Comparison of ENCODE assay signal across 11 cellular contexts in genomic region chr1:205939690-205940330, GRCh38. TPM values are rescaled to one million over a fixed set of nuclear protein-coding genes. Genes with fewer than 3 reads are reported as not detected.
DNase-seq lines count a peak whose midpoint lies in the region; ATAC-seq and TF ChIP-seq lines count a peak whose summit lies in the region.
"Had no signal": no experiment of that assay in that cellular context is flagged by ENCODE, and none has a peak within 500 bp of the region (broad histone marks: within the 10 kb centered on the region; RNA-seq: fewer than 3 reads in every experiment).

No MANE protein-coding gene starts in this region.

- H3K79me1 ChIP-seq in mesendoderm (ENCODE audit: low read length) = no peaks in the 10 kb centered on the region

- no peak overlapping the region for H3K27ac ChIP-seq in mesendoderm (ENCODE audit: low read depth, low read length)
- H3K27ac ChIP-seq: epithelial cell of prostate, right lobe of liver had no signal

- H3K56ac ChIP-seq in mesendoderm (ENCODE audit: low read length) = no peak overlapping the region

- TF ChIP-seq CTCF in GM12864 (IDR thresholded peaks at IDR 0.05; ENCODE audit: low read depth, low read length, missing control alignments) = peak; percentile 40

- H3K18ac ChIP-seq in mesendoderm (ENCODE audit: low read length) = no peak overlapping the region

- no peak overlapping the region for H2BK5ac ChIP-seq in mesendoderm (ENCODE audit: low read length)

- no peak overlapping the region for H4K8ac ChIP-seq in mesendoderm (ENCODE audit: low read depth, low read length)

- no peak overlapping the region for H4K5ac ChIP-seq in mesendoderm (ENCODE audit: low read length)

- no peak overlapping the region for H3K4ac ChIP-seq in mesendoderm (ENCODE audit: low read depth, low read length)

- no peak for DNase-seq in GM12864 (ENCODE audit: low read depth)
- DNase-seq in NCI-H1417 treated with DMSO at 0.1 percent for 48 hours (lab: John Stamatoyannopoulos, UW) = peak; percentile 26
- DNase-seq in mesendoderm = peak; percentile 86
- no peak for DNase-seq in occipital lobe (lab: John Stamatoyannopoulos, UW)
- no peak for DNase-seq in putamen (ENCODE audit: low spot score)
- DNase-seq: right lobe of liver had no signal

- no peaks in the 10 kb centered on the region for H3K36me3 ChIP-seq in mesendoderm (ENCODE audit: control insufficient read depth, insufficient read depth, low read length)
- H3K36me3 ChIP-seq: right lobe of liver had no signal

- no peak overlapping the region for H2BK120ac ChIP-seq in mesendoderm (ENCODE audit: low read depth, low read length)

- no peak overlapping the region for H3K4me3 ChIP-seq in GM12864 (ENCODE audit: low read depth, low read length)
- no peak overlapping the region for H3K4me3 ChIP-seq in mesendoderm (ENCODE audit: low read length)
- H3K4me3 ChIP-seq: right lobe of liver had no signal

- no peak overlapping the region for H2AK5ac ChIP-seq in mesendoderm (ENCODE audit: low read length)

- no peaks in the 10 kb centered on the region for H3K27me3 ChIP-seq in mesendoderm (ENCODE audit: insufficient read depth, low read length, poor library complexity)
- H3K27me3 ChIP-seq: right lobe of liver had no signal

- no peak overlapping the region for H3K23ac ChIP-seq in mesendoderm (ENCODE audit: low read length)

- H3K79me2 ChIP-seq in mesendoderm (ENCODE audit: control insufficient read depth, insufficient read depth, low read length) = no peaks in the 10 kb centered on the region

- H2BK15ac ChIP-seq in mesendoderm (replicated peaks; ENCODE audit: low read depth) = no peak overlapping the region

- WGBS in mesendoderm (ENCODE audit: extremely low coverage, insufficient coverage, low lambda C conversion rate) = no CpG with 5 or more reads among the region's 7 CpGs

- peak; percentile 31; the same call in 2 of the 3 replicates for ATAC-seq in SK-N-SH treated with all-trans-retinoic acid at 6 μM for 48 hours
- ATAC-seq in GM18873 (IDR thresholded peaks at IDR 0.05; ENCODE audit: low FRiP score, unreplicated experiment) = no peak
- no peak for ATAC-seq in GM18870 (IDR thresholded peaks at IDR 0.05; ENCODE audit: unreplicated experiment)

- H3K9ac ChIP-seq in mesendoderm (ENCODE audit: low read length) = no peak overlapping the region

- H3K4me1 ChIP-seq in mesendoderm (ENCODE audit: control insufficient read depth, low read depth, low read length) = no peaks in the 10 kb centered on the region
- H3K4me1 ChIP-seq: right lobe of liver had no signal

- H3K4me2 ChIP-seq in mesendoderm (ENCODE audit: low read length) = no peak overlapping the region

TF ChIP-seq in SK-N-SH treated with all-trans-retinoic acid at 6 μM for 48 hours, 23 proteins besides CTCF, POLR2A, EP300 and RAD21:
- no peak for TF ChIP-seq ZNF70 (CRISPR knock-in tag; IDR thresholded peaks at IDR 0.05)
- TF ChIP-seq TCF4 (CRISPR knock-in tag; IDR thresholded peaks at IDR 0.05; ENCODE audit: borderline replicate concordance) = no peak
- TF ChIP-seq TOX (CRISPR knock-in tag; IDR thresholded peaks at IDR 0.05; ENCODE audit: borderline replicate concordance) = no peak
- TF ChIP-seq ZNF8 (CRISPR knock-in tag; IDR thresholded peaks at IDR 0.05) = no peak
- no peak for TF ChIP-seq ZFP30 (CRISPR knock-in tag; IDR thresholded peaks at IDR 0.05)

RNA-seq across cellular contexts. Expression of gene SLC26A9, which starts 3.4 kb away (rescaled TPM):
- polyA plus RNA-seq in mesendoderm (2013, experiment 1 of 2) = 0.01 TPM
- 0.06 TPM for polyA plus RNA-seq in mesendoderm (2013, experiment 2 of 2)
- not detected for total RNA-seq in occipital lobe
- total RNA-seq: urinary bladder had no signal
- polyA plus RNA-seq: urinary bladder had no signal

Comparison
In these comparisons a context has a peak if more than half of its experiments do, and no peak if none do; other contexts are left out.
1. DNase-seq: peak in NCI-H1417 treated with DMSO at 0.1 percent for 48 hours (single experiment) and mesendoderm (single experiment); none in GM12864 (single experiment), occipital lobe (single experiment) and putamen (single experiment).